16 cellular contexts compared by ENCODE assay signal in the genomic region with DNA sequence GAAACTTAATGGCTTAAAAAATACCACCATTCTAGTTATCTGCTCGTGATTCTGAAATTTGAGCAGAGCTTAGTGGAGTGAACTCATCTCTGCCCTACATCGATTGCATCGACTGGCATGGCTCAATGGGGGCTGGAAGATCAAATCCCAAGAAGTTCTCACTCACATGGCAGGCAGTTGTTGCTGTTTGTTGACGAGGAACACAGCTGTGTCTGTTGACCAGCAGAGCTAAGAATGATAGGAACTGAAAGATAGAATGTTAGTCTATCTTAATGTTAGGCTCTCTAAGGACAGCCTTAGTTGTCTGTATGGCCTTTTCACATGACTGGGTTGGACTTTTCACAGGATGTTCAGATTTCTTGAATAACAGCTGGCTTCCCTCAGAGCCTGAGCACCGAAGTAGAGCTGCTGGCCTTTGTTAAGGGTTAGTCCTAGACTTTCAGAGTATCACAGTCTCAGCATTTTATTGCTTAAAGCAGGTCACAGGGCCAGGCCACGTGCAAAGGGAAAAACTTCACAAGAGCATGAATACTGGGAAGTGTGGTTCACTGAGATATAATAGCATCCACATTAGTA. TPM values are rescaled to one million over a fixed set of nuclear protein-coding genes. Genes with fewer than 3 reads are reported as not detected.
DNase-seq lines count a peak whose midpoint lies in the region; ATAC-seq and TF ChIP-seq lines count a peak whose summit lies in the region.
"Had no signal": no experiment of that assay in that cellular context is flagged by ENCODE, and none has a peak within 500 bp of the region (broad histone marks: within the 10 kb centered on the region; RNA-seq: fewer than 3 reads in every experiment).

No MANE protein-coding gene starts in this region.

- no peaks in the 10 kb centered on the region for H3K4me1 ChIP-seq in left ventricle myocardium inferior

- peak overlapping the region; percentile 37 for H3K27ac ChIP-seq in left ventricle myocardium inferior (replicated peaks)

- H3K27me3 Mint-ChIP-seq in T-helper 17 cell, result no peaks in the 10 kb centered on the region
- H3K27me3 Mint-ChIP-seq: progenitor cell of endocrine pancreas had no signal

- H3K27me3 ChIP-seq in left ventricle myocardium inferior (ENCODE audit: low read depth), result no peaks in the 10 kb centered on the region

- peak; percentile 34 for ATAC-seq in GM18519 (IDR thresholded peaks at IDR 0.05; ENCODE audit: low FRiP score, unreplicated experiment)
- peak; percentile 51 for ATAC-seq in GM21619 (IDR thresholded peaks at IDR 0.05; ENCODE audit: unreplicated experiment)
- ATAC-seq in HG03175 (IDR thresholded peaks at IDR 0.05; ENCODE audit: unreplicated experiment), result peak; percentile 39
- ATAC-seq in T-helper 17 cell, result no peak
- ATAC-seq: stimulated activated naive CD8-positive, alpha-beta T cell treated with anti-CD3 and anti-CD28 coated beads, Interleukin-15, Interleukin-2, amounts not matched to agents 100 U/mL and 50 U/mL, for 24 hours had no signal

- TF ChIP-seq CTCF in left ventricle myocardium inferior (IDR thresholded peaks at IDR 0.05; ENCODE audit: borderline replicate concordance), result no peak

- no peaks in the 10 kb centered on the region for H3K4me1 Mint-ChIP-seq in T-helper 17 cell

- intact Hi-C loops in left ventricle myocardium inferior (cut with micrococcal nuclease), result no loop called here

- no peaks in the 10 kb centered on the region for H3K36me3 Mint-ChIP-seq in T-helper 17 cell (ENCODE audit: low read depth)
- H3K36me3 Mint-ChIP-seq: activated naive CD8-positive, alpha-beta T cell; mesothelial cell of epicardium had no signal

- no peak overlapping the region for H3K27ac Mint-ChIP-seq in T-helper 17 cell
- H3K27ac Mint-ChIP-seq: activated naive CD8-positive, alpha-beta T cell; mesothelial cell of epicardium; progenitor cell of endocrine pancreas had no signal

- DNase-seq in left ventricle myocardium inferior (peak; percentile 40), SIG-M5 (lab: John Stamatoyannopoulos, UW) (no peak), T-helper 17 cell (no peak), NCI-H2227 treated with DMSO at 0.1 percent for 48 hours (lab: John Stamatoyannopoulos, UW) (no peak)
- no peak for DNase-seq in stimulated activated CD4-positive, alpha-beta T cell treated with anti-CD3 and anti-CD28 coated beads, Interleukin-2, amount 100 ng/mL, for 48 hours
- DNase-seq: NCI-H1694; NCI-H69; stimulated activated CD4-positive, alpha-beta T cell treated with anti-CD3 and anti-CD28 coated beads, Interleukin-2, amount 100 ng/mL, for 24 hours; stimulated activated naive CD8-positive, alpha-beta T cell treated with anti-CD3 and anti-CD28 coated beads, Interleukin-15, Interleukin-2, amounts not matched to agents 100 U/mL and 50 U/mL, for 24 hours had no signal

- no peak overlapping the region for H3K4me3 Mint-ChIP-seq in T-helper 17 cell
- H3K4me3 Mint-ChIP-seq: activated naive CD8-positive, alpha-beta T cell; mesothelial cell of epicardium had no signal

- H3K9me3 ChIP-seq in left ventricle myocardium inferior (replicated peaks) (peaks cover 32% of the 10 kb centered on the region), T-helper 17 cell (ENCODE audit: control insufficient read depth, low read length, poor library complexity, severe bottlenecking) (no peaks in the 10 kb centered on the region)

- H3K36me3 ChIP-seq in left ventricle myocardium inferior, result no peaks in the 10 kb centered on the region

- no peak overlapping the region for H3K4me3 ChIP-seq in left ventricle myocardium inferior

RNA-seq across cellular contexts. Expression of a gene that starts 31.6 kb away (rescaled TPM):
- total RNA-seq in left ventricle myocardium inferior, result not detected
- not detected for total RNA-seq in T-helper 17 cell
- total RNA-seq: Daoy, mesothelial cell of epicardium, progenitor cell of endocrine pancreas had no signal
